ENCODE assay signal across 16 cellular contexts in the genomic region with DNA sequence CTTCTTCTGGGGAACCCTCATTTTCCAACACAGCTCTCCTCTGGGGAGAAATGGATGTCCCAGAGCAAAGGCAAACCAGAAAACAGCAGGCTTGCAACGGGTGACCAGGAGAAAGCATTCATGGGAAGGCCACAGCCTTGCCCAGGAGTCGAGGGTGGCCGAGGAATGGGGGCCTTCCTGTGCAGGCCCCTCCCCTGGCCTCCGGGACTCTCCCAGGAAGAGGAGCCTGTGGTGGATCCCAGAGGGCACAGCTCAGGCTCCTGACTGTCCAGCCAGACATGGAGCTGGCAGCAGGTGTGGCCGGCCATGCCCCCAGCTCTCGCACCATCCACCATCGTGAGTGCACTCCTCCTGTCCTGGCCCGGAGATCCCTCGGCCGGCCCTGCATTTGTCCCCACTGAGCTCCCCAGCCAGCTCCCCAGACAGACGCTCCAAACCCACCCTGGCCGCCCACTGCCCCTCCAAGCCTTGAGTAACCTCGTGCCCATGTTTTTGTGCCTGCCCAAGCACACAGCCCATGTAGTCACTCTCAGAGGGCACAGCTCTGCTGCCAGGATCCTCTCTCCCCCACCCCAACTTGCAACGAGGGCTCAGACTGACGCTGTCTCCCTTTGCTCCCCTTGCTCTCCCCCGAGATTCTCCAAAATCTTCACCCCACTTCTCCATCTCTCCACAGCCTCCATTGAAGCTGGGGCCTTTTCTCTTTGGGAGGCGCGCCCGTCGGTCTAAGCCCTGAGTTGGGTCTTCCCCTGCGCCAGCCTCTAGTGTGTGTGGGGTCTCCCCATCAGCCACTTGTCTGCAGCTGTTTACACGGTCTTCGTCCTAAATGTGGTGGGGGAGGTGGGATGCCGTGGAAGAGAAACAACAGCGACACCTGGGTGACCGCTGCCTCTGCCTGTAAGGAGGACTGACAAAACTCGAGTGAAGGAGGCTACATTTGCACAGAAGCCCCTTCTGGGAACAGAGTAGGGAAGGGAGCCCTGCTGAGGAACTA. TPM values are rescaled to one million over a fixed set of nuclear protein-coding genes. Genes with fewer than 3 reads are reported as not detected.
DNase-seq lines count a peak whose midpoint lies in the region; ATAC-seq, FAIRE-seq and TF ChIP-seq lines count a peak whose summit lies in the region.
"Had no signal": no experiment of that assay in that cellular context is flagged by ENCODE, and none has a peak within 500 bp of the region (broad histone marks: within the 10 kb centered on the region; RNA-seq: fewer than 3 reads in every experiment).

No MANE protein-coding gene starts in this region.

- FAIRE-seq in bronchial epithelial cell (lab: Jason Lieb, UNC) = peak; percentile 50

- H3K4me1 ChIP-seq in right cardiac atrium (ENCODE audit: control insufficient read depth, insufficient read depth, low read length) (no peaks in the 10 kb centered on the region), right lobe of liver (peaks cover 0 to 20% (median 6%) of the 10 kb centered on the region in 4 donors), aorta (ENCODE audit: control insufficient read depth in 1 of 2, insufficient read depth in 2 of 2, low read length in 2 of 2) (no peaks in the 10 kb centered on the region)

- H3K4me3 Mint-ChIP-seq in activated CD4-positive, alpha-beta T cell treated with anti-CD3 and anti-CD28 coated beads for 36 hours = no peak overlapping the region

- H3K27me3 ChIP-seq in right cardiac atrium (ENCODE audit: control insufficient read depth, insufficient read depth) (no peaks in the 10 kb centered on the region), bronchial epithelial cell (ENCODE audit: control insufficient read depth, insufficient read depth, low read length) (no peaks in the 10 kb centered on the region), right lobe of liver (no peaks in the 10 kb centered on the region), aorta (ENCODE audit: control insufficient read depth in 1 of 2, insufficient read depth in 2 of 2, low read length in 1 of 2) (no peaks in the 10 kb centered on the region)

- H3K9me3 Mint-ChIP-seq in activated CD4-positive, alpha-beta T cell treated with anti-CD3 and anti-CD28 coated beads for 36 hours (ENCODE audit: low read depth) = no peaks in the 10 kb centered on the region

- H3K27ac ChIP-seq in right cardiac atrium (ENCODE audit: low read length) (no peak overlapping the region), right lobe of liver (no peak overlapping the region), aorta (ENCODE audit: low read depth in 1 of 2, low read length in 2 of 2) (no peak overlapping the region)
- H3K27ac ChIP-seq: 22Rv1 had no signal

- H3K27ac Mint-ChIP-seq in activated CD4-positive, alpha-beta T cell treated with anti-CD3 and anti-CD28 coated beads for 36 hours = no peak overlapping the region

- 89% methylated on average over 27 of the region's 27 CpGs for WGBS in right cardiac atrium
- 91% methylated on average over 11 of the region's 27 CpGs for WGBS in right lobe of liver (ENCODE audit: insufficient coverage, low coverage, low lambda C conversion rate, missing lambda C conversion rate)
- WGBS in aorta, 2 donors = 94 to 95% methylated on average over 27 of the region's 27 CpGs

- TF ChIP-seq CTCF in bronchial epithelial cell (IDR thresholded peaks at IDR 0.05; ENCODE audit: insufficient read depth, low read length, severe bottlenecking) (no peak), right lobe of liver (IDR thresholded peaks at IDR 0.05) (no peak)

- POLR2A ChIA-PET in activated CD4-positive, alpha-beta T cell treated with anti-CD3 and anti-CD28 coated beads for 36 hours (lab: Charles Lee) = no interaction called here

- no peak for TF ChIP-seq POLR2A in right lobe of liver (IDR thresholded peaks at IDR 0.05)

- H3K36me3 ChIP-seq in bronchial epithelial cell (ENCODE audit: control insufficient read depth, insufficient read depth, low read length) (no peaks in the 10 kb centered on the region), right lobe of liver (peaks cover 0 to 41% (median 11%) of the 10 kb centered on the region in 4 donors), aorta (ENCODE audit: control insufficient read depth in 1 of 2, insufficient read depth in 2 of 2, low read length in 1 of 2) (no peaks in the 10 kb centered on the region)

- CTCF ChIA-PET in activated CD4-positive, alpha-beta T cell treated with anti-CD3 and anti-CD28 coated beads for 36 hours (lab: Charles Lee) = interaction anchor here (0.6 to 2.6 kb wide), 4 partner anchors 26 to 205 kb away, joined by 3 to 23 read pairs (median 4); no protein-coding TSS in a partner anchor

- H3K9me3 ChIP-seq in right cardiac atrium (ENCODE audit: control insufficient read depth, low read length) (no peaks in the 10 kb centered on the region), right lobe of liver (no peaks in the 10 kb centered on the region), aorta (ENCODE audit: control insufficient read depth, low read length) (no peaks in the 10 kb centered on the region)

- DNase-seq in right cardiac atrium (peak in 2 of 3 donors; percentile 41 to 50), cardiac septum (ENCODE audit: low spot score) (no peak), bronchial epithelial cell (ENCODE audit: low read depth) (no peak), right lobe of liver (peak in 2 of 3 donors; percentile 18 to 52), aorta (peak; percentile 46 to 70)
- DNase-seq in activated naive CD4-positive, alpha-beta T cell (lab: John Stamatoyannopoulos, UW) = no peak
- DNase-seq in activated CD4-positive, alpha-beta T cell treated with anti-CD3 and anti-CD28 coated beads for 36 hours = no peak
- DNase-seq: EL, MM.1S, NCI-H1105 treated with DMSO at 0.1 percent for 48 hours, NCI-H187 treated with DMSO at 0.1 percent for 48 hours, NCI-H446, SHP77 had no signal

- H3K27me3 Mint-ChIP-seq in activated CD4-positive, alpha-beta T cell treated with anti-CD3 and anti-CD28 coated beads for 36 hours = no peaks in the 10 kb centered on the region

- ATAC-seq in right cardiac atrium = no peak
- ATAC-seq in right lobe of liver = no peak
- peak; percentile 9 for ATAC-seq in aorta (ENCODE audit: low FRiP score)
- ATAC-seq in HG02759 (IDR thresholded peaks at IDR 0.05; ENCODE audit: unreplicated experiment) = no peak
- no peak for ATAC-seq in activated CD4-positive, alpha-beta T cell treated with anti-CD3 and anti-CD28 coated beads for 36 hours

- intact Hi-C loops in right cardiac atrium (cut with DNase I) = loop anchor here in 2 of 4 donors (10.0 kb wide), 2 partner anchors 151 to 451 kb away; no protein-coding TSS in a partner anchor
- intact Hi-C loops in cardiac septum (cut with DNase I) = no loop called here
- intact Hi-C loops in right lobe of liver (cut with DNase I) = no loop called here
- intact Hi-C loops in aorta (cut with DNase I) = loop anchor here (5.0 to 10.0 kb wide), 2 partner anchors 421 to 424 kb away; no protein-coding TSS in a partner anchor
- intact Hi-C loops in activated CD4-positive, alpha-beta T cell treated with anti-CD3 and anti-CD28 coated beads for 36 hours (cut with DNase I, micrococcal nuclease) = loop anchor here in 1 of 2 experiments (10.0 kb wide), 1 partner anchor 151 kb away; no protein-coding TSS in a partner anchor

- H3K36me3 Mint-ChIP-seq in activated CD4-positive, alpha-beta T cell treated with anti-CD3 and anti-CD28 coated beads for 36 hours (ENCODE audit: low read depth) = no peaks in the 10 kb centered on the region

- no peaks in the 10 kb centered on the region for H3K4me1 Mint-ChIP-seq in activated CD4-positive, alpha-beta T cell treated with anti-CD3 and anti-CD28 coated beads for 36 hours

- H3K4me3 ChIP-seq in right cardiac atrium (ENCODE audit: low read length) (no peak overlapping the region), bronchial epithelial cell (ENCODE audit: low read depth, low read length) (no peak overlapping the region), right lobe of liver (no peak overlapping the region), aorta (ENCODE audit: low read length in 2 of 2) (no peak overlapping the region)

RNA-seq across cellular contexts. Expression of gene PRLH, which starts 9.8 kb away (rescaled TPM):
- total RNA-seq in right cardiac atrium (not detected), cardiac septum (not detected), bronchial epithelial cell (not detected in 2 replicates), right lobe of liver (not detected), aorta (not detected)
- polyA plus RNA-seq in right cardiac atrium (not detected), aorta (not detected)
- total RNA-seq in activated CD4-positive, alpha-beta T cell treated with anti-CD3 and anti-CD28 coated beads for 36 hours = not detected
- polyA plus RNA-seq: BJ had no signal

RNA-seq across cellular contexts. Expression of gene RAB17, which starts 14.4 kb away (rescaled TPM):
- 1 to 10 TPM in 3 of 4 donors, under 1 TPM in 1; 0.74 to 2.8 (median 1.9) TPM for total RNA-seq in right cardiac atrium
- polyA plus RNA-seq in right cardiac atrium = 2.1 TPM
- total RNA-seq in cardiac septum = 3.5 TPM
- total RNA-seq in bronchial epithelial cell = 1.0 and 2.4 TPM in 2 replicates
- 100 to 1,000 TPM in 2 of 6 experiments, 10 to 100 TPM in 4; 57.5 to 129 (median 77.9) TPM for total RNA-seq in right lobe of liver
- total RNA-seq in aorta = 1 to 10 TPM; 3.7 to 4.5 TPM
- polyA plus RNA-seq in aorta = 10 to 100 TPM; 11.1 to 22.3 TPM
- total RNA-seq in activated CD4-positive, alpha-beta T cell treated with anti-CD3 and anti-CD28 coated beads for 36 hours = under 1 TPM; 0.18 to 0.30 TPM

RNA-seq across cellular contexts. Expression of gene LRRFIP1, which starts 51.2 kb away (rescaled TPM):
- total RNA-seq in right cardiac atrium (100 to 1,000 TPM in 1 of 4 donors, 10 to 100 TPM in 3; 85.6 to 106 (median 87.8) TPM), cardiac septum (157 TPM), bronchial epithelial cell (115 and 183 TPM in 2 replicates), right lobe of liver (10 to 100 TPM; 29.4 to 56.3 (median 49.7) TPM), aorta (100 to 1,000 TPM; 234 to 348 TPM)
- polyA plus RNA-seq in right cardiac atrium (61.9 TPM), aorta (100 to 1,000 TPM; 100 to 105 TPM)
- 100 to 1,000 TPM; 234 to 235 TPM for total RNA-seq in activated CD4-positive, alpha-beta T cell treated with anti-CD3 and anti-CD28 coated beads for 36 hours

Comparison
In these comparisons a context has a peak if more than half of its experiments do, and no peak if none do; other contexts are left out.
1. DNase-seq: peak in right cardiac atrium (2 of 3), right lobe of liver (2 of 3) and aorta (2 of 2); none in cardiac septum (single experiment), bronchial epithelial cell (single experiment), activated naive CD4-positive, alpha-beta T cell (0 of 4) and activated CD4-positive, alpha-beta T cell treated with anti-CD3 and anti-CD28 coated beads for 36 hours (single experiment).
2. RNA of gene RAB17, which starts 14.4 kb away (total RNA-seq): 57.5 to 129 TPM in right lobe of liver; 3.7 to 4.5 TPM in aorta, 3.5 TPM in cardiac septum (single experiment), 1.0 to 2.4 TPM in bronchial epithelial cell, 0.74 to 2.8 TPM in right cardiac atrium and 0.18 to 0.30 TPM in activated CD4-positive, alpha-beta T cell treated with anti-CD3 and anti-CD28 coated beads for 36 hours; every median in the first group is over 10 times any median in the second.
3. intact Hi-C loops: an anchor here in aorta (5.0 to 10.0 kb wide); none called in cardiac septum and right lobe of liver.